15 cellular contexts compared by ENCODE assay signal in the genomic region with DNA sequence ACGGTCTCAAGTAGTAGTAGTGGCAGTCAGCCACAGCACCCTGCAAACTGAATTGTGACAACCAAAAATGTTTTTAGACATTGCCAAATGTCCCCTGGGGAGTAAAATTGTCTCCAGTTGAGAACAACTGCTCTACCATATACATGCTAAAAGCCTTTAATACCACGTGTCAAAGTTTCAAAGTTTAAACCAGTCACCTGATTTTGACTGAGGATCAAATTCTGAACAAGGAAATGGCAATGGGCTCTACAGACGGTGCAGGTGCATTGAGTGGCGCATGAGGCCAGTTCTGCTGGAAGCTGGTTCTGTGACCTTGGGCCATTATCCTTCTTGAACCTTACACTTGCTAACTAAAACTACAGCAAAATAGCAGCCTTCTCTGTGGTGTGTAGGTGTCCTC.
"Had no signal": no experiment of that assay in that cellular context is flagged by ENCODE, and none has a peak within 500 bp of the region (broad histone marks: within the 10 kb centered on the region; RNA-seq: fewer than 3 reads in every experiment).

No MANE protein-coding gene starts in this region.

- ATAC-seq: left lung; stimulated activated memory B cell treated with anti-CD40 and anti-IgM and Interleukin-4, amounts not matched to agents 10 μg/mL and 1 μg/mL and 100 μg/mL, for 72 hours had no signal

- H3K27me3 ChIP-seq: left lung had no signal

- H3K4me3 ChIP-seq: left lung, smooth muscle cell had no signal

- H3K36me3 ChIP-seq: left lung had no signal

- DNase-seq: activated CD4-positive, alpha-beta T cell treated with anti-CD3 and anti-CD28 coated beads, Interleukin-2, amount 50 U/mL, for 4 hours; activated CD4-positive, CD25-positive, alpha-beta regulatory T cell treated with anti-CD3 and anti-CD28 coated beads, Interleukin-2, amount 50 U/mL, for 72 hours; activated gamma-delta T cell; activated naive CD8-positive, alpha-beta T cell treated with anti-CD3 and anti-CD28 coated beads for 36 hours; activated T-cell treated with anti-CD3 and anti-CD28 coated beads, Interleukin-2, amount 50 U/mL, for 24 hours; anterior cingulate cortex; foreskin melanocyte; head of caudate nucleus; left lung; mesendoderm; naive B cell; retina; stimulated activated CD4-positive, alpha-beta T cell treated with anti-CD3 and anti-CD28 coated beads, Interleukin-1b, Interleukin-23, amount 100 ng/mL, for 48 hours had no signal

- H3K9me3 ChIP-seq: left lung had no signal
